In genomic region chr1:239239529-239239928, GRCh38 we compare ENCODE assay signal across 28 cellular contexts.
"Had no signal": no experiment of that assay in that cellular context is flagged by ENCODE, and none has a peak within 500 bp of the region (broad histone marks: within the 10 kb centered on the region; RNA-seq: fewer than 3 reads in every experiment).

No MANE protein-coding gene starts in this region.

- H3K9me3 ChIP-seq: colonic mucosa, esophagus muscularis mucosa, esophagus squamous epithelium, gastrocnemius medialis, gastroesophageal sphincter had no signal

- H2AFZ ChIP-seq: hepatocyte had no signal

- FAIRE-seq: endometrium, endothelial cell of umbilical vein, frontal cortex had no signal

- H3K27me3 ChIP-seq: colonic mucosa, dorsolateral prefrontal cortex, esophagus muscularis mucosa, esophagus squamous epithelium, foreskin keratinocyte, gastrocnemius medialis, gastroesophageal sphincter, heart left ventricle, heart right ventricle, hepatocyte had no signal

- H3K27ac ChIP-seq: colonic mucosa, coronary artery, dorsolateral prefrontal cortex, epithelial cell of prostate, esophagus muscularis mucosa, esophagus squamous epithelium, foreskin keratinocyte, gastrocnemius medialis, gastroesophageal sphincter, heart left ventricle, heart right ventricle, hepatocyte had no signal

- H3K79me2 ChIP-seq: hepatocyte had no signal

- H3K4me3 ChIP-seq: colonic mucosa, coronary artery, dorsolateral prefrontal cortex, esophagus muscularis mucosa, esophagus squamous epithelium, gastrocnemius medialis, gastroesophageal sphincter, heart left ventricle, heart right ventricle, hepatocyte had no signal

- H3K4me1 ChIP-seq: colonic mucosa, esophagus muscularis mucosa, esophagus squamous epithelium, foreskin keratinocyte, gastrocnemius medialis, gastroesophageal sphincter, heart left ventricle, heart right ventricle had no signal

- H3K36me3 ChIP-seq: colonic mucosa, esophagus muscularis mucosa, esophagus squamous epithelium, gastrocnemius medialis, gastroesophageal sphincter, heart left ventricle, heart right ventricle had no signal

- DNase-seq: colonic mucosa; cortex of kidney; dermis blood vessel endothelial cell; dorsolateral prefrontal cortex; effector CD4-positive, alpha-beta T cell; effector CD8-positive, alpha-beta T cell; effector memory CD4-positive, alpha-beta T cell; effector memory CD8-positive, alpha-beta T cell; endodermal cell; erythroblast; esophagus squamous epithelium; foreskin fibroblast; foreskin keratinocyte; foreskin melanocyte; gastrocnemius medialis; glutamatergic neuron; head of caudate nucleus; heart left ventricle; heart right ventricle had no signal

- H3K4me2 ChIP-seq: hepatocyte had no signal

- ATAC-seq: effector memory CD8-positive, alpha-beta T cell; esophagus mucosa; foreskin keratinocyte; gastrocnemius medialis; gastroesophageal sphincter; heart left ventricle; heart right ventricle had no signal
